27 cellular contexts compared by ENCODE assay signal in the genomic region with DNA sequence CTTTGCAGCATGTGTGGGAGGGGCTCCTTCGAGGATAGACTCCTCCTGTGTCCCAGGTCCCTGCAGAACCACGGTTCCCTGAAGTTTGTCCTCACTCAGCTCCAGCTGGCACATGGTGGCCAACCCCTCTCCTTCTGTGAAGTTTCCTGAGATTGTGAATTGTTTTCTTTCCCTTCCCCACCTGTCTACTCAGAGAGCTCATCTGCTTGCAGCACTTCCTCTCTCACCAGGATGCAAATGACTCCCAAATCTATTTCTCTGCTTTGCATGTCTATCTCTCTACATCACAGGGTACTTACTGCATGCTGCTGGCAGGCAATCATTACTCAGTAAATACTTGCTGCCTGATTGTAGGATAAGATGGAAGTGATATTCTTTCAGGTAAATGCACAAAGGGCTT.
"Had no signal": no experiment of that assay in that cellular context is flagged by ENCODE, and none has a peak within 500 bp of the region (broad histone marks: within the 10 kb centered on the region; RNA-seq: fewer than 3 reads in every experiment).

No MANE protein-coding gene starts in this region.

- H3K36me3 Mint-ChIP-seq: memory B cell had no signal

- H3K27ac ChIP-seq: body of pancreas, right lobe of liver, skin epidermis, thyroid gland, upper lobe of right lung had no signal

- H3K9me3 ChIP-seq: body of pancreas, right lobe of liver, thyroid gland, upper lobe of right lung had no signal

- H3K27me3 ChIP-seq: body of pancreas, right lobe of liver, thyroid gland, upper lobe of right lung had no signal

- H3K27ac Mint-ChIP-seq: activated CD4-positive, alpha-beta T cell treated with anti-CD3 and anti-CD28 coated beads, Interleukin-2, amount 10 ng/mL, durations not matched to agents 7 days and 5 days; activated CD8-positive, alpha-beta T cell treated with anti-CD3 and anti-CD28 coated beads for 36 hours; activated naive CD8-positive, alpha-beta T cell treated with anti-CD3 and anti-CD28 coated beads, Interleukin-2, amount 50 U/mL, for 24 hours; activated T-helper 1 cell treated with anti-CD3 and anti-CD28 coated beads, Interleukin-12 subunit alpha, Interleukin-12 subunit beta, Interleukin-2, Interleukin-4 antibody, amounts not matched to agents 30 ng/mL and 10 ng/mL and 1 ng/mL, durations not matched to agents 14 hours and 24 hours and 36 hours; memory B cell; stimulated activated naive CD8-positive, alpha-beta T cell treated with anti-CD3 and anti-CD28 coated beads, Interleukin-15, Interleukin-2, amounts not matched to agents 100 ng/mL and 50 ng/mL, for 24 hours; T-helper 1 cell treated with Interleukin-12 subunit alpha and Interleukin-12 subunit beta and Interleukin-4 antibody, amounts not matched to agents 30 μg/mL and 1 μg/mL, for 36 hours had no signal

- H3K4me1 ChIP-seq: body of pancreas, right lobe of liver, thyroid gland, upper lobe of right lung had no signal

- H3K9me3 Mint-ChIP-seq: activated CD4-positive, alpha-beta T cell treated with anti-CD3 and anti-CD28 coated beads, Interleukin-2, amount 10 ng/mL, durations not matched to agents 7 days and 5 days; activated T-helper 1 cell treated with anti-CD3 and anti-CD28 coated beads, Interleukin-12 subunit alpha, Interleukin-12 subunit beta, Interleukin-2, Interleukin-4 antibody, amounts not matched to agents 30 ng/mL and 10 ng/mL and 1 ng/mL, durations not matched to agents 14 hours and 24 hours and 36 hours; neural crest cell; stimulated activated naive CD8-positive, alpha-beta T cell treated with anti-CD3 and anti-CD28 coated beads, Interleukin-15, Interleukin-2, amounts not matched to agents 100 ng/mL and 50 ng/mL, for 24 hours; T-helper 1 cell treated with Interleukin-12 subunit alpha and Interleukin-12 subunit beta and Interleukin-4 antibody, amounts not matched to agents 30 μg/mL and 1 μg/mL, for 36 hours had no signal

- H3K27me3 Mint-ChIP-seq: activated CD4-positive, alpha-beta T cell treated with anti-CD3 and anti-CD28 coated beads, Interleukin-2, amount 10 ng/mL, durations not matched to agents 7 days and 5 days; activated CD8-positive, alpha-beta T cell treated with anti-CD3 and anti-CD28 coated beads for 36 hours; activated naive CD8-positive, alpha-beta T cell treated with anti-CD3 and anti-CD28 coated beads, Interleukin-2, amount 50 U/mL, for 24 hours; memory B cell; stimulated activated naive CD8-positive, alpha-beta T cell treated with anti-CD3 and anti-CD28 coated beads, Interleukin-15, Interleukin-2, amounts not matched to agents 100 ng/mL and 50 ng/mL, for 24 hours had no signal

- H3K36me3 ChIP-seq: right lobe of liver, thyroid gland, upper lobe of right lung had no signal

- H3K4me3 ChIP-seq: body of pancreas, right lobe of liver, skin epidermis, thyroid gland, upper lobe of right lung had no signal

- H3K4me1 Mint-ChIP-seq: activated CD4-positive, alpha-beta T cell treated with anti-CD3 and anti-CD28 coated beads, Interleukin-2, amount 10 ng/mL, durations not matched to agents 7 days and 5 days; activated naive CD8-positive, alpha-beta T cell treated with anti-CD3 and anti-CD28 coated beads, Interleukin-2, amount 50 U/mL, for 24 hours; memory B cell; neural crest cell had no signal

- DNase-seq: activated CD4-positive, alpha-beta T cell treated with anti-CD3 and anti-CD28 coated beads, Interleukin-2, amount 10 ng/mL, durations not matched to agents 7 days and 5 days; activated CD4-positive, CD25-positive, alpha-beta regulatory T cell treated with anti-CD3 and anti-CD28 coated beads, Interleukin-2, amount 50 U/mL, for 72 hours; activated CD8-positive, alpha-beta T cell treated with anti-CD3 and anti-CD28 coated beads for 36 hours; activated gamma-delta T cell; activated naive CD4-positive, alpha-beta T cell treated with anti-CD3 and anti-CD28 coated beads, Interleukin-2, amount 50 U/mL, for 16 hours; activated naive CD8-positive, alpha-beta T cell treated with anti-CD3 and anti-CD28 coated beads, Interleukin-2, amount 50 U/mL, for 24 hours; anterior cingulate cortex; body of pancreas; dermis blood vessel endothelial cell; effector CD8-positive, alpha-beta T cell; foreskin melanocyte; hypothalamus; islet precursor cell; left cardiac atrium; occipital lobe; posterior cingulate gyrus; right lobe of liver; stimulated activated CD4-positive, alpha-beta T cell treated with anti-CD3 and anti-CD28 coated beads, Interleukin-1b, Interleukin-23, amount 100 ng/mL, for 48 hours; substantia nigra; thyroid gland; upper lobe of right lung had no signal

- H3K4me3 Mint-ChIP-seq: activated CD4-positive, alpha-beta T cell treated with anti-CD3 and anti-CD28 coated beads, Interleukin-2, amount 10 ng/mL, durations not matched to agents 7 days and 5 days; activated CD8-positive, alpha-beta T cell treated with anti-CD3 and anti-CD28 coated beads for 36 hours; activated naive CD8-positive, alpha-beta T cell treated with anti-CD3 and anti-CD28 coated beads, Interleukin-2, amount 50 U/mL, for 24 hours; activated T-helper 1 cell treated with anti-CD3 and anti-CD28 coated beads, Interleukin-12 subunit alpha, Interleukin-12 subunit beta, Interleukin-2, Interleukin-4 antibody, amounts not matched to agents 30 ng/mL and 10 ng/mL and 1 ng/mL, durations not matched to agents 14 hours and 24 hours and 36 hours; memory B cell; neural crest cell; stimulated activated naive CD8-positive, alpha-beta T cell treated with anti-CD3 and anti-CD28 coated beads, Interleukin-15, Interleukin-2, amounts not matched to agents 100 ng/mL and 50 ng/mL, for 24 hours; T-helper 1 cell treated with Interleukin-12 subunit alpha and Interleukin-12 subunit beta and Interleukin-4 antibody, amounts not matched to agents 30 μg/mL and 1 μg/mL, for 36 hours had no signal
